In genomic region chr15:27853624-27854455, GRCh38 we compare ENCODE assay signal across 22 cellular contexts.
DNase-seq lines count a peak whose midpoint lies in the region; ATAC-seq, FAIRE-seq and TF ChIP-seq lines count a peak whose summit lies in the region.
"Had no signal": no experiment of that assay in that cellular context is flagged by ENCODE, and none has a peak within 500 bp of the region (broad histone marks: within the 10 kb centered on the region; RNA-seq: fewer than 3 reads in every experiment).

No MANE protein-coding gene starts in this region.

- no peak overlapping the region for H2BK5ac ChIP-seq in H1 (ENCODE audit: low read depth, low read length)

- no peak for TF ChIP-seq RAD21 in H1 (IDR thresholded peaks at IDR 0.05 in 1 of 2, conservative IDR thresholded peaks at IDR 0.05 in 1 of 2; ENCODE audit: low read depth in 2 of 2, low read length in 2 of 2)

- no peak overlapping the region for H3K14ac ChIP-seq in H1 (ENCODE audit: insufficient read length)

- H2BK20ac ChIP-seq in H1 (ENCODE audit: low read length): no peak overlapping the region

- H2BK12ac ChIP-seq in H1 (ENCODE audit: low read depth, low read length): no peak overlapping the region

- DNase-seq in AG20443 (ENCODE audit: low spot score) (peak; percentile 5), H1 (ENCODE audit: low read depth in 1 of 2, low spot score in 2 of 2) (peak in 1 of 2 experiments; percentile 36), mesenteric fat pad (ENCODE audit: low spot score) (peak; percentile 59), upper lobe of right lung (no peak), NCI-H510A treated with DMSO at 0.1 percent for 48 hours (lab: John Stamatoyannopoulos, UW) (no peak), HCEC 1CT (no peak)
- DNase-seq: 8988T; CD4-positive, CD25-positive, alpha-beta regulatory T cell; DMS153; H7; Karpas-422; NCI-H1092; NCI-H1417 treated with DMSO at 0.1 percent for 48 hours; NCI-H187; NCI-H2081 treated with DMSO at 0.1 percent for 48 hours; NCI-H2171; NCI-H69; RPMI8226; SHP77 had no signal

- peaks cover 1 to 4% of the 10 kb centered on the region in 2 experiments; a peak in 1 of 4 replicates for H3K9me3 ChIP-seq in H1 (ENCODE audit: insufficient read depth in 2 of 2, low read depth in 1 of 2, low read length in 1 of 2)
- peaks cover 6% of the 10 kb centered on the region for H3K9me3 ChIP-seq in upper lobe of right lung

- peak overlapping the region; percentile 1; the same call in 1 of the 2 replicates for H4K8ac ChIP-seq in H1 (ENCODE audit: extremely low read depth, insufficient read depth, low read length)

- H3K9ac ChIP-seq in H1 (replicated peaks in 1 of 4; ENCODE audit: extremely low read depth in 1 of 4, low read depth in 3 of 4, low read length in 3 of 4): no peak overlapping the region
- H3K9ac ChIP-seq: BLaER1 had no signal

- H3K4ac ChIP-seq in H1 (replicated peaks; ENCODE audit: insufficient read length, low read depth, low read length): no peak overlapping the region

- ATAC-seq in upper lobe of right lung: peak; percentile 36
- no peak for ATAC-seq in GM19328 (IDR thresholded peaks at IDR 0.05; ENCODE audit: unreplicated experiment)

- TF ChIP-seq CTCF in H1 (IDR thresholded peaks at IDR 0.05; ENCODE audit: control extremely low read depth in 1 of 3, insufficient read depth in 1 of 3, low read depth in 1 of 3, low read length in 3 of 3) (no peak), upper lobe of right lung (IDR thresholded peaks at IDR 0.05) (no peak)

- CTCF ChIA-PET in H1 (lab: Charles Lee; ENCODE audit: partially characterized antibody): interaction anchor here (0.6 to 1.1 kb wide), 4 partner anchors 79 to 880 kb away, joined by 3 to 4 read pairs (median 3); no protein-coding TSS in a partner anchor

- H3K27me3 ChIP-seq in H1 (replicated peaks in 1 of 4; ENCODE audit: control insufficient read depth in 3 of 4, extremely low read depth in 1 of 4, insufficient read depth in 3 of 4, low read length in 3 of 4) (no peaks in the 10 kb centered on the region), upper lobe of right lung (no peaks in the 10 kb centered on the region)
- H3K27me3 ChIP-seq: BLaER1 had no signal

- H3K23me2 ChIP-seq in H1 (ENCODE audit: low read depth, low read length): no peaks in the 10 kb centered on the region

- H3K56ac ChIP-seq in H1 (replicated peaks; ENCODE audit: insufficient read length, low read depth, low read length): no peak overlapping the region

- H2BK120ac ChIP-seq in H1 (replicated peaks; ENCODE audit: low read depth, low read length): no peak overlapping the region

- no peak overlapping the region for H4K5ac ChIP-seq in H1 (ENCODE audit: insufficient read length, low read depth, low read length)

- no peak overlapping the region for H2AFZ ChIP-seq in H1 (ENCODE audit: low read length)

- no peak overlapping the region for H2AK5ac ChIP-seq in H1 (ENCODE audit: low read depth, low read length)

- no peak overlapping the region for H3K18ac ChIP-seq in H1 (ENCODE audit: extremely low read depth, low read length)

- no peak for FAIRE-seq in H1 (lab: Jason Lieb, UNC)
- FAIRE-seq: GM19239 had no signal

- no peak overlapping the region for H2BK15ac ChIP-seq in H1 (ENCODE audit: low read length)

- 94% methylated on average over 15 of the region's 15 CpGs; no CpG with 5 or more reads in 1 of the 2 experiments for WGBS in H1 (ENCODE audit: extremely low coverage in 1 of 2, insufficient coverage in 1 of 2, insufficient read length in 1 of 2, insufficient replicate concordance in 2 of 2, low coverage in 1 of 2, low lambda C conversion rate in 2 of 2, missing lambda C conversion rate in 1 of 2), 2 experiments

- H3K79me1 ChIP-seq in H1 (ENCODE audit: low read depth, low read length): no peaks in the 10 kb centered on the region

- H3K27ac ChIP-seq in H1 (ENCODE audit: low read depth, low read length) (no peak overlapping the region), upper lobe of right lung (no peak overlapping the region)
- H3K27ac ChIP-seq: BLaER1 had no signal

- POLR2A ChIA-PET in H1 (lab: Charles Lee; ENCODE audit: partially characterized antibody): no interaction called here

- no peak overlapping the region for H3K4me2 ChIP-seq in H1 (ENCODE audit: insufficient read depth in 1 of 2, low read depth in 2 of 2, low read length in 2 of 2)
- H3K4me2 ChIP-seq: BLaER1 had no signal

- H3K4me1 ChIP-seq in H1 (replicated peaks in 1 of 4; ENCODE audit: control insufficient read depth in 3 of 4, insufficient read depth in 4 of 4, low read length in 3 of 4) (no peaks in the 10 kb centered on the region), upper lobe of right lung (no peaks in the 10 kb centered on the region)

- H4K91ac ChIP-seq in H1 (replicated peaks; ENCODE audit: insufficient read length, low read length): no peak overlapping the region

- intact Hi-C loops in upper lobe of right lung (cut with DNase I): no loop called here

- H3K4me3 ChIP-seq in H1 (ENCODE audit: extremely low read depth in 1 of 4, insufficient read depth in 2 of 4, low read depth in 3 of 4, low read length in 4 of 4): no peak overlapping the region
- no peak overlapping the region for H3K4me3 ChIP-seq in upper lobe of right lung
- H3K4me3 ChIP-seq: BLaER1 had no signal

- no peaks in the 10 kb centered on the region for H4K20me1 ChIP-seq in H1 (replicated peaks in 1 of 2; ENCODE audit: control insufficient read depth in 1 of 2, insufficient read depth in 2 of 2, low read length in 2 of 2)
- H4K20me1 ChIP-seq: BLaER1 had no signal

- no peak for TF ChIP-seq EP300 in H1 (IDR thresholded peaks at IDR 0.05; ENCODE audit: borderline replicate concordance in 1 of 2, low read depth in 2 of 2, low read length in 2 of 2)

- H3K36me3 ChIP-seq in H1 (ENCODE audit: control insufficient read depth in 2 of 4, insufficient read depth in 4 of 4, low read length in 3 of 4): no peaks in the 10 kb centered on the region
- no peaks in the 10 kb centered on the region for H3K36me3 ChIP-seq in upper lobe of right lung
- H3K36me3 ChIP-seq: BLaER1 had no signal

- no peak overlapping the region for H3K23ac ChIP-seq in H1 (ENCODE audit: insufficient read length)

- no peak for TF ChIP-seq POLR2A in H1 (IDR thresholded peaks at IDR 0.05; ENCODE audit: control extremely low read depth in 1 of 2, low read depth in 2 of 2, low read length in 2 of 2)

- no peaks in the 10 kb centered on the region for H3K79me2 ChIP-seq in H1 (ENCODE audit: control insufficient read depth in 1 of 2, insufficient read depth in 2 of 2, low read length in 2 of 2)

TF ChIP-seq in H1, 55 proteins besides CTCF, POLR2A, EP300 and RAD21:
- no peak for TF ChIP-seq USF2 (IDR thresholded peaks at IDR 0.05; ENCODE audit: low read length)

Comparison
In these comparisons a context has a peak if more than half of its experiments do, and no peak if none do; other contexts are left out.
1. DNase-seq: peak in AG20443 (single experiment) and mesenteric fat pad (single experiment); none in upper lobe of right lung (single experiment), NCI-H510A treated with DMSO at 0.1 percent for 48 hours (single experiment) and HCEC 1CT (single experiment).